In genomic region chr3:64167346-64167745, GRCh38 we compare ENCODE assay signal across 21 cellular contexts. TPM values are rescaled to one million over a fixed set of nuclear protein-coding genes. Genes with fewer than 3 reads are reported as not detected.
"Had no signal": no experiment of that assay in that cellular context is flagged by ENCODE, and none has a peak within 500 bp of the region (broad histone marks: within the 10 kb centered on the region; RNA-seq: fewer than 3 reads in every experiment).

No MANE protein-coding gene starts in this region.

- H3K4me3 ChIP-seq: gastrocnemius medialis, heart left ventricle, right atrium auricular region, transverse colon, vagina had no signal

- H3K9me3 ChIP-seq: gastrocnemius medialis, heart left ventricle, right atrium auricular region, transverse colon, vagina had no signal

- H3K27ac ChIP-seq: gastrocnemius medialis, heart left ventricle, right atrium auricular region, vagina had no signal

- H3K36me3 ChIP-seq: gastrocnemius medialis, right atrium auricular region, transverse colon, vagina had no signal

- ATAC-seq: gastrocnemius medialis; stimulated activated naive CD8-positive, alpha-beta T cell treated with anti-CD3 and anti-CD28 coated beads, Interleukin-15, Interleukin-2, amounts not matched to agents 100 U/mL and 50 U/mL, for 24 hours had no signal

- DNase-seq: activated CD4-positive, alpha-beta T cell treated with anti-CD3 and anti-CD28 coated beads, Interleukin-2, amount 10 ng/mL, durations not matched to agents 24 days and 14 days; activated CD8-positive, alpha-beta memory T cell treated with anti-CD3 and anti-CD28 coated beads, Interleukin-2, amount 50 U/mL, for 4 hours; activated effector memory CD4-positive, alpha-beta T cell treated with Interleukin-2 at 50 U/mL for 16 hours; activated naive CD4-positive, alpha-beta T cell treated with anti-CD3 and anti-CD28 coated beads, Interleukin-2, amount 10 ng/mL, durations not matched to agents 7 days and 5 days; activated T-cell treated with anti-CD3 and anti-CD28 coated beads, Interleukin-2, amount 50 U/mL, for 48 hours; aorta; dermis blood vessel endothelial cell; effector memory CD4-positive, alpha-beta T cell; gastrocnemius medialis; heart left ventricle; kidney glomerular epithelial cell; mesenchymal stem cell; nephron progenitor cell; occipital lobe; stimulated activated naive CD8-positive, alpha-beta T cell treated with anti-CD3 and anti-CD28 coated beads, Interleukin-15, Interleukin-2, amounts not matched to agents 100 U/mL and 50 U/mL, for 24 hours; substantia nigra; T1000; transverse colon had no signal

- H3K27me3 ChIP-seq: gastrocnemius medialis, heart left ventricle, right atrium auricular region, transverse colon, vagina had no signal

RNA-seq across cellular contexts. Expression of gene PRICKLE2, which starts 57.9 kb away (rescaled TPM):
- total RNA-seq: activated CD4-positive, alpha-beta T cell treated with anti-CD3 and anti-CD28 coated beads, Interleukin-2, amount 10 ng/mL, durations not matched to agents 24 days and 14 days; T-helper 1 cell treated with Interleukin-12 subunit alpha and Interleukin-12 subunit beta and Interleukin-4 antibody, amounts not matched to agents 30 ng/mL and 1 ng/mL, for 36 hours had no signal
